Comparison of ENCODE assay signal across 19 cellular contexts in the genomic region with DNA sequence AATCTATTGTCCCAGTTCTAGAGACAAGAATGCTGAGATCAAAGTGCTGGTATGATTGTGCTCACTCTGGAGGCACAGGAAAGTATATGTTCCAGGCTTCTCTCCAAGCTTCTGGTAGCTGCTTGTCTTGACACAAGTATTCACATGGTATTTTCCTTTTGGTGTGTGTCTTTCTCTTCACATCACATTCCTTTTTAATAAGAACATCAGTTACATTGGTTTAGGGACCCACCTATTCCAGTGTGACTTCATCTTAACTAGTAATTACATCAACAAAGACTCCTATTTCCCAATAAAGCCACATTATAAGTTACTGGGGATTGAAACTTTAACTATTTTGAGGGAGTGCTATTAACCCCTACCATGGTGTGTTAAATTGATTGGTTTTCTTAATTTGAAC.
DNase-seq lines count a peak whose midpoint lies in the region; ATAC-seq, FAIRE-seq and TF ChIP-seq lines count a peak whose summit lies in the region.
"Had no signal": no experiment of that assay in that cellular context is flagged by ENCODE, and none has a peak within 500 bp of the region (broad histone marks: within the 10 kb centered on the region; RNA-seq: fewer than 3 reads in every experiment).

No MANE protein-coding gene starts in this region.

- FAIRE-seq in astrocyte (lab: Jason Lieb, UNC) = no peak
- FAIRE-seq: HTR-8/SVneo had no signal

- DNase-seq in HCEC 1CT (peak; percentile 22), astrocyte (ENCODE audit: low read depth) (peak; percentile 19), epithelial cell of prostate (ENCODE audit: low read depth, low spot score) (peak; percentile 26), kidney glomerular epithelial cell (lab: John Stamatoyannopoulos, UW) (peak; percentile 70), NCI-H1048 (lab: John Stamatoyannopoulos, UW) (no peak)
- DNase-seq: CD4-positive, alpha-beta memory T cell; DND-41; Kasumi-1; NCI-H1417; NCI-H187 treated with DMSO at 0.1 percent for 48 hours; NCI-H748 treated with DMSO at 0.1 percent for 48 hours; OCI-M1; RPMI8226; SIG-M5 had no signal

- no peak for TF ChIP-seq EP300 in gastroesophageal sphincter (IDR thresholded peaks at IDR 0.05)

- no peaks in the 10 kb centered on the region for H4K20me1 ChIP-seq in astrocyte (ENCODE audit: insufficient read depth, low read length)

- no peaks in the 10 kb centered on the region for H3K36me3 Mint-ChIP-seq in astrocyte (ENCODE audit: low read depth, unreplicated experiment)
- H3K36me3 Mint-ChIP-seq: CD4-positive, alpha-beta memory T cell had no signal

- no peaks in the 10 kb centered on the region for H3K9me3 ChIP-seq in astrocyte (ENCODE audit: insufficient read depth, low read depth, low read length)
- peaks cover 0 to 7% (median 0%) of the 10 kb centered on the region in 3 donors for H3K9me3 ChIP-seq in gastroesophageal sphincter

- H3K4me3 ChIP-seq in astrocyte (ENCODE audit: insufficient read depth, low read depth, low read length) (no peak overlapping the region), gastroesophageal sphincter (no peak overlapping the region)

- no peaks in the 10 kb centered on the region for H3K27me3 ChIP-seq in astrocyte (ENCODE audit: insufficient read depth, low read length)
- no peaks in the 10 kb centered on the region for H3K27me3 ChIP-seq in gastroesophageal sphincter

- H3K4me1 Mint-ChIP-seq in astrocyte (ENCODE audit: low read depth, unreplicated experiment) = peaks cover 5% of the 10 kb centered on the region
- H3K4me1 Mint-ChIP-seq: CD4-positive, alpha-beta memory T cell; IgD-negative memory B cell had no signal

- TF ChIP-seq CTCF in astrocyte (IDR thresholded peaks at IDR 0.05; ENCODE audit: insufficient read depth, low read depth, low read length) (no peak), gastroesophageal sphincter (IDR thresholded peaks at IDR 0.05) (no peak)

- ATAC-seq in GM18870 (IDR thresholded peaks at IDR 0.05; ENCODE audit: unreplicated experiment) (no peak), GM18511 (IDR thresholded peaks at IDR 0.05; ENCODE audit: unreplicated experiment) (no peak), gastroesophageal sphincter (no peak)

- H3K4me3 Mint-ChIP-seq in astrocyte (ENCODE audit: unreplicated experiment) = no peak overlapping the region
- H3K4me3 Mint-ChIP-seq: CD4-positive, alpha-beta memory T cell; IgD-negative memory B cell had no signal

- no peak for TF ChIP-seq POLR2A in gastroesophageal sphincter (IDR thresholded peaks at IDR 0.05)

- no peak overlapping the region for H3K27ac ChIP-seq in astrocyte (ENCODE audit: low read depth, low read length)
- H3K27ac ChIP-seq in epithelial cell of prostate = peak overlapping the region; percentile 44
- no peak overlapping the region for H3K27ac ChIP-seq in gastroesophageal sphincter

- no peak overlapping the region for H3K27ac Mint-ChIP-seq in astrocyte (ENCODE audit: unreplicated experiment)
- H3K27ac Mint-ChIP-seq: CD4-positive, alpha-beta memory T cell; IgD-negative memory B cell had no signal

- no peaks in the 10 kb centered on the region for H3K79me2 ChIP-seq in astrocyte (ENCODE audit: insufficient read depth, low read length)

- H3K27me3 Mint-ChIP-seq in astrocyte (ENCODE audit: low read depth, unreplicated experiment) = no peaks in the 10 kb centered on the region
- H3K27me3 Mint-ChIP-seq: CD4-positive, alpha-beta memory T cell; IgD-negative memory B cell had no signal

- no peak overlapping the region for H2AFZ ChIP-seq in astrocyte (ENCODE audit: low read depth, low read length)

- H3K9ac ChIP-seq in astrocyte (ENCODE audit: low read length) = no peak overlapping the region

- H3K4me2 ChIP-seq in astrocyte (ENCODE audit: low read length) = no peak overlapping the region

- H3K36me3 ChIP-seq in astrocyte (ENCODE audit: insufficient read depth, low read length) (no peaks in the 10 kb centered on the region), gastroesophageal sphincter (no peaks in the 10 kb centered on the region)

- H3K9me3 Mint-ChIP-seq in astrocyte (ENCODE audit: unreplicated experiment) = no peaks in the 10 kb centered on the region

- H3K4me1 ChIP-seq in astrocyte (ENCODE audit: insufficient read depth, low read length) (no peaks in the 10 kb centered on the region), gastroesophageal sphincter (no peaks in the 10 kb centered on the region)
